31 cellular contexts compared by ENCODE assay signal in the genomic region with DNA sequence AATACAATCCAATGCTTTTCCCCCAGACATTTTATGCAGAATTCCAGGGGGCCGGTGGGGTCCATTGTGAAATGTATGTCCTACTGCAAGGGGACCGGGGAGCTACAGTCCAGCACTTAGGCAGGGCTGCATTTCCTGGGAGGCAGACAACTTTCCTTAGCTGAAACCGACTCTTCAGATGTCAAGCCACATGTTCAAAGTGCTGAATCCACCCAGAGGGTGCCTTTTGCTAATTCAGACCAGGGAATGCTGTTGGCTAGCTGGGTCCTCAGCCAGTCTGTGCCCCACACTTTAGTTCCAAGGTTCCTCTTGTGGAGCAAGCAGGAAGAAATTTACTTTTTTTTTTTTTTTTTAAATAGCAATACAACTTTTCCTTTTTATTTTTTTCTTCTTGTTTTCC.
"Had no signal": no experiment of that assay in that cellular context is flagged by ENCODE, and none has a peak within 500 bp of the region (broad histone marks: within the 10 kb centered on the region; RNA-seq: fewer than 3 reads in every experiment).

No MANE protein-coding gene starts in this region.

- H2AFZ ChIP-seq: neural progenitor cell had no signal

- H3K9me3 ChIP-seq: left lung, lower lobe of right lung, neutrophil, ovary, right atrium auricular region, right lobe of liver, suprapubic skin, thoracic aorta, tibial artery, upper lobe of right lung had no signal

- H3K9me3 Mint-ChIP-seq: mesothelial cell of epicardium, nephron progenitor cell had no signal

- H3K4me3 ChIP-seq: left lung, lower lobe of right lung, neural progenitor cell, ovary, right lobe of liver, suprapubic skin, upper lobe of right lung had no signal

- H3K36me3 Mint-ChIP-seq: immature natural killer cell; mesothelial cell of epicardium; naive B cell; natural killer cell; neural progenitor cell; stimulated activated effector memory CD8-positive, alpha-beta T cell treated with anti-CD3 and anti-CD28 coated beads, Interleukin-12 subunit alpha, Interleukin-12 subunit beta, amount 100 ng/mL, for 72 hours had no signal

- H3K27me3 Mint-ChIP-seq: stimulated activated naive CD8-positive, alpha-beta T cell treated with anti-CD3 and anti-CD28 coated beads, Interleukin-15, Interleukin-2, amounts not matched to agents 100 ng/mL and 50 ng/mL, for 24 hours had no signal

- H3K27me3 ChIP-seq: left lung, neural progenitor cell, neutrophil, ovary, right atrium auricular region, right lobe of liver, tibial artery had no signal

- H3K4me2 ChIP-seq: neural progenitor cell had no signal

- H3K4me3 Mint-ChIP-seq: immature natural killer cell; mesothelial cell of epicardium; naive B cell; natural killer cell; nephron progenitor cell; neural progenitor cell; stimulated activated effector memory CD8-positive, alpha-beta T cell treated with anti-CD3 and anti-CD28 coated beads, Interleukin-12 subunit alpha, Interleukin-12 subunit beta, amount 100 ng/mL, for 72 hours; stimulated activated naive CD8-positive, alpha-beta T cell treated with anti-CD3 and anti-CD28 coated beads, Interleukin-15, Interleukin-2, amounts not matched to agents 100 ng/mL and 50 ng/mL, for 24 hours had no signal

- H3K27ac ChIP-seq: left lung, lower lobe of right lung, neural progenitor cell, neutrophil, ovary, right atrium auricular region, right lobe of liver, suprapubic skin, thoracic aorta, tibial artery, upper lobe of right lung had no signal

- H3K4me1 Mint-ChIP-seq: immature natural killer cell; naive B cell; natural killer cell; neural progenitor cell; stimulated activated effector memory CD8-positive, alpha-beta T cell treated with anti-CD3 and anti-CD28 coated beads, Interleukin-12 subunit alpha, Interleukin-12 subunit beta, amount 100 ng/mL, for 72 hours had no signal

- H3K36me3 ChIP-seq: left lung, lower lobe of right lung, neural progenitor cell, neutrophil, ovary, right atrium auricular region, right lobe of liver, suprapubic skin, thoracic aorta, tibial artery, upper lobe of right lung had no signal

- ATAC-seq: left colon; left lung; lower lobe of right lung; natural killer cell; right lobe of liver; stimulated activated effector memory CD8-positive, alpha-beta T cell treated with anti-CD3 and anti-CD28 coated beads, Interleukin-12 subunit alpha, Interleukin-12 subunit beta, amount 100 ng/mL, for 72 hours; upper lobe of right lung had no signal

- DNase-seq: hippocampal formation; immature natural killer cell; kidney; left colon; left lung; lower lobe of right lung; mammary epithelial cell; mesendoderm; naive B cell; natural killer cell; nephron progenitor cell; occipital lobe; ovary; right lobe of liver; stimulated activated CD4-positive, alpha-beta T cell treated with anti-CD3 and anti-CD28 coated beads, Interleukin-12 subunit alpha, Interleukin-12 subunit beta, amount 100 ng/mL, for 4 hours; stimulated activated CD4-positive, alpha-beta T cell treated with anti-CD3 and anti-CD28 coated beads, Interleukin-15, amount 100 ng/mL, for 24 hours; stimulated activated CD4-positive, alpha-beta T cell treated with anti-CD3 and anti-CD28 coated beads, Interleukin-2, amount 100 ng/mL, for 24 hours; stimulated activated CD4-positive, alpha-beta T cell treated with anti-CD3 and anti-CD28 coated beads, Interleukin-4, amount 100 ng/mL, for 24 hours; stimulated activated naive CD4-positive, alpha-beta T cell; tibial artery; trophoblast cell; upper lobe of right lung had no signal

- H3K27ac Mint-ChIP-seq: immature natural killer cell; mesothelial cell of epicardium; naive B cell; natural killer cell; nephron progenitor cell; neural progenitor cell; progenitor cell of endocrine pancreas; stimulated activated effector memory CD8-positive, alpha-beta T cell treated with anti-CD3 and anti-CD28 coated beads, Interleukin-12 subunit alpha, Interleukin-12 subunit beta, amount 100 ng/mL, for 72 hours; stimulated activated naive CD8-positive, alpha-beta T cell treated with anti-CD3 and anti-CD28 coated beads, Interleukin-15, Interleukin-2, amounts not matched to agents 100 ng/mL and 50 ng/mL, for 24 hours had no signal

- H3K4me1 ChIP-seq: left lung, lower lobe of right lung, neural progenitor cell, right atrium auricular region, right lobe of liver, upper lobe of right lung had no signal
